In the genomic region with DNA sequence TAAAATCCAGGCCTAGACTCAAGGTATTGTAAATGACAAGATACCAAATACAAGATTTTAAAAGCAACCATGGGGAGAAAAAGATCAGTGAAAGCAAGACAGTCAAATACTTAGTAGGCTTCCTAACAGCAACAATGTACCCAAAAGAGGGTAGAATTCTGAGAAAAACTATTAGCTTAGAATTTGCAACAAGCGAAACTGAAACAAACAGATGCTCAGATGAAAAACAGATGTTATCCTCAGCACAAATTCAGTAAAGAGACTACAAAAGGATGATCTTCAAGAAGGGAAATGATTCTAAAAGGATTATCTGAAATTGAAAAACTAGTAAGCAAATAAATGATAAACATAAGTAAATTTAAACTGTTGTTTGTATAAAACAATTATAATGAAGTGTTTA, we compare ENCODE assay signal across 10 cellular contexts. TPM values are rescaled to one million over a fixed set of nuclear protein-coding genes. Genes with fewer than 3 reads are reported as not detected.
DNase-seq lines count a peak whose midpoint lies in the region; ATAC-seq, FAIRE-seq and TF ChIP-seq lines count a peak whose summit lies in the region.
"Had no signal": no experiment of that assay in that cellular context is flagged by ENCODE, and none has a peak within 500 bp of the region (broad histone marks: within the 10 kb centered on the region; RNA-seq: fewer than 3 reads in every experiment).

No MANE protein-coding gene starts in this region.

- ATAC-seq in left ventricle myocardium superior = peak; percentile 41
- ATAC-seq in heart right ventricle = no peak
- ATAC-seq in HG02870 (IDR thresholded peaks at IDR 0.05; ENCODE audit: unreplicated experiment) = peak; percentile 92

- no peak overlapping the region for H3K4me3 ChIP-seq in heart right ventricle
- H3K4me3 ChIP-seq in MG63 = no peak overlapping the region
- H3K4me3 ChIP-seq: BLaER1 treated with 17β-estradiol and CSF1 and Interleukin-3, amounts not matched to agents 10 nM and 100 nM had no signal

- peak overlapping the region in 3 of 10 donors; percentile 36 to 65 (median 39) for H3K27ac ChIP-seq in heart right ventricle
- H3K27ac ChIP-seq: BLaER1 treated with 17β-estradiol and CSF1 and Interleukin-3, amounts not matched to agents 10 nM and 100 nM had no signal

- H3K9me3 ChIP-seq in heart right ventricle (no peaks in the 10 kb centered on the region), MG63 (no peaks in the 10 kb centered on the region)
- H3K9me3 ChIP-seq: BLaER1 treated with 17β-estradiol and CSF1 and Interleukin-3, amounts not matched to agents 10 nM and 100 nM had no signal

- peaks cover 0 to 8% (median 0%) of the 10 kb centered on the region in 9 donors for H3K4me1 ChIP-seq in heart right ventricle
- H3K4me1 ChIP-seq: BLaER1 treated with 17β-estradiol and CSF1 and Interleukin-3, amounts not matched to agents 10 nM and 100 nM had no signal

- DNase-seq in left ventricle myocardium superior (no peak), heart right ventricle (no peak), RCC 7860 (ENCODE audit: low spot score) (no peak), NCI-H2196 treated with DMSO at 0.1 percent for 48 hours (lab: John Stamatoyannopoulos, UW; ENCODE audit: unreplicated experiment) (no peak), MG63 (no peak), DMS 273 treated with DMSO at 0.1 percent for 48 hours (lab: John Stamatoyannopoulos, UW) (no peak), SW 1271 (lab: John Stamatoyannopoulos, UW) (no peak)

- H3K36me3 ChIP-seq in heart right ventricle = peaks cover 0 to 46% (median 16%) of the 10 kb centered on the region in 9 donors
- H3K36me3 ChIP-seq in MG63 = peaks cover 33% of the 10 kb centered on the region

- no peak for TF ChIP-seq CTCF in heart right ventricle (IDR thresholded peaks at IDR 0.05)

- intact Hi-C loops in left ventricle myocardium superior (cut with micrococcal nuclease) (no loop called here), heart right ventricle (cut with DNase I) (no loop called here)

- H3K27me3 ChIP-seq in heart right ventricle (no peaks in the 10 kb centered on the region), MG63 (no peaks in the 10 kb centered on the region)
- H3K27me3 ChIP-seq: BLaER1 treated with 17β-estradiol and CSF1 and Interleukin-3, amounts not matched to agents 10 nM and 100 nM had no signal

- FAIRE-seq in RCC 7860 (lab: Jason Lieb, UNC) = peak; percentile 12

- 75 to 76% methylated on average over 1 of the region's 1 CpG for whole genome bisulfite sequencing in heart right ventricle, 2 donors

RNA-seq across cellular contexts. Expression of a gene that starts 40.0 kb away (rescaled TPM):
- total RNA-seq in left ventricle myocardium superior (not detected), heart right ventricle (not detected)
- not detected for polyA plus RNA-seq in heart right ventricle
- total RNA-seq in MG63 (2014; rRNA removed; shearing (Covaris generic); ENCODE audit: low replicate concordance) = not detected in 2 replicates
- total RNA-seq: liver had no signal

RNA-seq across cellular contexts. Expression of a gene that starts 45.3 kb away (rescaled TPM):
- total RNA-seq in left ventricle myocardium superior (9.2 TPM), heart right ventricle (10 to 100 TPM in 9 of 10 donors, 1 to 10 TPM in 1; 9.8 to 15.9 (median 11.1) TPM)
- 10 to 100 TPM in 1 of 2 donors, 1 to 10 TPM in 1; 9.4 to 19.0 TPM for polyA plus RNA-seq in heart right ventricle
- 12.7 and 15.0 TPM in 2 replicates for total RNA-seq in MG63 (2014; rRNA removed; shearing (Covaris generic); ENCODE audit: low replicate concordance)

RNA-seq across cellular contexts. Expression of a gene that starts 45.9 kb away (rescaled TPM):
- total RNA-seq in left ventricle myocardium superior = 46.4 TPM
- total RNA-seq in heart right ventricle = 10 to 100 TPM; 51.3 to 80.4 (median 65.8) TPM
- polyA plus RNA-seq in heart right ventricle = 10 to 100 TPM; 15.2 to 20.5 TPM
- 23.2 and 40.3 TPM in 2 replicates for total RNA-seq in MG63 (2014; rRNA removed; shearing (Covaris generic); ENCODE audit: low replicate concordance)

Comparison
In these comparisons a context has a peak if more than half of its experiments do, and no peak if none do; other contexts are left out.
1. ATAC-seq: peak in left ventricle myocardium superior (single experiment) and HG02870 (single experiment); none in heart right ventricle (0 of 8).